Comparison of ENCODE assay signal across 1 cellular context in genomic region chr11:62747475-62748160, GRCh38.
TF ChIP-seq lines count a peak whose summit lies in the region.

No MANE protein-coding gene starts in this region.

TF ChIP-seq in GM23338, 12 proteins besides CTCF, POLR2A, EP300 and RAD21 (continued from another document):
- no peak for TF ChIP-seq CREB1 (CRISPR knock-in tag; IDR thresholded peaks at IDR 0.05; ENCODE audit: low read depth)
- TF ChIP-seq ZNF462 (CRISPR knock-in tag; IDR thresholded peaks at IDR 0.05), result no peak
- TF ChIP-seq POLR2AphosphoS5 (IDR thresholded peaks at IDR 0.05; ENCODE audit: low read depth), result no peak
- no peak for TF ChIP-seq EZH2phosphoT487 (IDR thresholded peaks at IDR 0.05; ENCODE audit: unreplicated experiment)
